29 cellular contexts compared by ENCODE assay signal in the genomic region with DNA sequence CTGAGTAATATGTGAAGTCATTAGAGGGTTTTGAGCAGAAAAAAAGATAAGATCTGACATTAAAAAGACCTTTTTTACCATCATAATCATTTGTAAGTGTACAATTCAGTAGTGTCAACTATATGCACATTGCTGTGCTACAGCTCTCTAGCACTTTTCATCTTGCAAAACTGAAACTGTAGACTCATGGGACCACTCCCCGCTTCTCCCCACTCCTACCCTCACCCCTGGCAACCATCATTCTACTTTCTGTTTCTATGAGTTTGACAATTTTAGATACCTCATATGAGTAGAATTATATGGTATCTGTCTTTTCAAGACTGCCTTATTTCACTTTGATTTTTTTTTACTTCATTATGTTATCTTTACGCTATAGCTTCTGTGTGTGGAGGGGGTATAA.
"Had no signal": no experiment of that assay in that cellular context is flagged by ENCODE, and none has a peak within 500 bp of the region (broad histone marks: within the 10 kb centered on the region; RNA-seq: fewer than 3 reads in every experiment).

No MANE protein-coding gene starts in this region.

- H3K9me3 ChIP-seq: breast epithelium had no signal

- FAIRE-seq: TTC549 had no signal

- DNase-seq: activated CD4-positive, alpha-beta memory T cell treated with anti-CD3 and anti-CD28 coated beads for 36 hours; activated CD4-positive, alpha-beta T cell treated with anti-CD3 and anti-CD28 coated beads, Interleukin-2, amount 10 ng/mL, durations not matched to agents 7 days and 5 days; activated CD4-positive, CD25-positive, alpha-beta regulatory T cell; activated CD8-positive, alpha-beta memory T cell treated with anti-CD3 and anti-CD28 coated beads for 24 hours; activated gamma-delta T cell; activated naive CD4-positive, alpha-beta T cell treated with anti-CD3 and anti-CD28 coated beads for 36 hours; activated T-cell treated with anti-CD3 and anti-CD28 coated beads for 4 hours; activated T-cell treated with anti-CD3 and anti-CD28 coated beads, Interleukin-2, amount 50 U/mL, for 48 hours; aorta; caudate nucleus; NCI-H1092; NCI-H1417; NCI-H1930; NCI-H2107; NCI-H2171 treated with DMSO at 0.1 percent for 48 hours; NCI-H226; NCI-H82; NK-92 treated with Interleukin-12 subunit alpha and Interleukin-12 subunit beta, amount 100 ng/mL, for 24 hours; RPMI8226; T-cell; T1000 had no signal

- H3K4me3 ChIP-seq: breast epithelium, SK-N-MC had no signal

- H3K36me3 ChIP-seq: breast epithelium had no signal

- H3K4me1 Mint-ChIP-seq: activated CD4-positive, alpha-beta T cell treated with anti-CD3 and anti-CD28 coated beads, Interleukin-2, amount 10 ng/mL, durations not matched to agents 7 days and 5 days; activated T-helper 17 cell treated with anti-CD3 and anti-CD28 coated beads, Interleukin-2, amount 50 U/mL, for 72 hours; T-cell had no signal

- H3K4me3 Mint-ChIP-seq: activated CD4-positive, alpha-beta memory T cell treated with anti-CD3 and anti-CD28 coated beads for 36 hours; activated CD4-positive, alpha-beta T cell treated with anti-CD3 and anti-CD28 coated beads, Interleukin-2, amount 10 ng/mL, durations not matched to agents 7 days and 5 days; activated naive CD4-positive, alpha-beta T cell treated with anti-CD3 and anti-CD28 coated beads for 36 hours; activated naive CD8-positive, alpha-beta T cell; activated T-helper 17 cell treated with anti-CD3 and anti-CD28 coated beads, Interleukin-2, amount 50 U/mL, for 72 hours; T-cell had no signal

- ATAC-seq: activated T-helper 17 cell treated with anti-CD3 and anti-CD28 coated beads, Interleukin-2, amount 50 U/mL, for 72 hours; Panc1; Right ventricle myocardium inferior; T-cell had no signal

- H3K9me3 Mint-ChIP-seq: activated CD4-positive, alpha-beta memory T cell treated with anti-CD3 and anti-CD28 coated beads for 36 hours; activated CD4-positive, alpha-beta T cell treated with anti-CD3 and anti-CD28 coated beads, Interleukin-2, amount 10 ng/mL, durations not matched to agents 7 days and 5 days; activated naive CD4-positive, alpha-beta T cell treated with anti-CD3 and anti-CD28 coated beads for 36 hours; activated T-helper 17 cell treated with anti-CD3 and anti-CD28 coated beads, Interleukin-2, amount 50 U/mL, for 72 hours; T-cell had no signal

- H3K4me1 ChIP-seq: breast epithelium had no signal

- H3K27ac ChIP-seq: breast epithelium, SK-N-MC, VCaP had no signal

- H3K36me3 Mint-ChIP-seq: activated CD4-positive, alpha-beta memory T cell treated with anti-CD3 and anti-CD28 coated beads for 36 hours; activated naive CD8-positive, alpha-beta T cell; T-cell had no signal

- H3K27ac Mint-ChIP-seq: activated CD4-positive, alpha-beta memory T cell treated with anti-CD3 and anti-CD28 coated beads for 36 hours; activated CD4-positive, alpha-beta T cell treated with anti-CD3 and anti-CD28 coated beads, Interleukin-2, amount 10 ng/mL, durations not matched to agents 7 days and 5 days; activated naive CD4-positive, alpha-beta T cell treated with anti-CD3 and anti-CD28 coated beads for 36 hours; activated naive CD8-positive, alpha-beta T cell; activated T-helper 17 cell treated with anti-CD3 and anti-CD28 coated beads, Interleukin-2, amount 50 U/mL, for 72 hours; T-cell had no signal

- H3K27me3 ChIP-seq: breast epithelium had no signal
